ENCODE assay signal across 1 cellular context in the genomic region with DNA sequence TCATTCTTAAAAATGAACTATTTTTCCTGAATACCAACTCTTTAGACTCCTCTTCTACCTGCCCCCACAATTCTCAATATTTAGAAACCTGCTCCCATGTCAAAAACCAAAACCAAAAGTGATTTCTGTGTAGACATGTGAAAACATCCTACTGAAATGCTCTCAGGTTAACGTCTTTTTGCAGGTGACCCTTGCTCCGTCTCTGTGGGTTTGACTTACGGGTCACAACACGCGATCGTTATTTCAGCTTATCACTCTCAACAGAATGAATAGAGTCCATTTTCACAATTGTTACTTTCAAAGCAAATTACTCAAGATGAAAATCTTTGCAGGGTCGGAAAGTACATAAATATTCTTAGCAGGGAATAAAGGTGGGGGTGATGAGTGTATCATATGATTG.
TF ChIP-seq lines count a peak whose summit lies in the region.

No MANE protein-coding gene starts in this region.

TF ChIP-seq in HepG2, 621 proteins besides CTCF, POLR2A, EP300 and RAD21 (continued from another document):
- TF ChIP-seq ZNF580 (CRISPR knock-in tag; IDR thresholded peaks at IDR 0.05; ENCODE audit: borderline replicate concordance, low read depth) (no peak), ZNF552 (CRISPR knock-in tag; IDR thresholded peaks at IDR 0.05; ENCODE audit: borderline replicate concordance) (no peak), RFXAP (CRISPR knock-in tag; IDR thresholded peaks at IDR 0.05; ENCODE audit: borderline replicate concordance) (no peak), PBX3 (CRISPR knock-in tag; IDR thresholded peaks at IDR 0.05; ENCODE audit: borderline replicate concordance) (no peak), SATB2 (CRISPR knock-in tag; IDR thresholded peaks at IDR 0.05) (no peak), ZBTB43 (CRISPR knock-in tag; conservative IDR thresholded peaks at IDR 0.05) (no peak), ZNF274 (CRISPR knock-in tag; IDR thresholded peaks at IDR 0.05) (no peak)
- TF ChIP-seq, protein P1, sequence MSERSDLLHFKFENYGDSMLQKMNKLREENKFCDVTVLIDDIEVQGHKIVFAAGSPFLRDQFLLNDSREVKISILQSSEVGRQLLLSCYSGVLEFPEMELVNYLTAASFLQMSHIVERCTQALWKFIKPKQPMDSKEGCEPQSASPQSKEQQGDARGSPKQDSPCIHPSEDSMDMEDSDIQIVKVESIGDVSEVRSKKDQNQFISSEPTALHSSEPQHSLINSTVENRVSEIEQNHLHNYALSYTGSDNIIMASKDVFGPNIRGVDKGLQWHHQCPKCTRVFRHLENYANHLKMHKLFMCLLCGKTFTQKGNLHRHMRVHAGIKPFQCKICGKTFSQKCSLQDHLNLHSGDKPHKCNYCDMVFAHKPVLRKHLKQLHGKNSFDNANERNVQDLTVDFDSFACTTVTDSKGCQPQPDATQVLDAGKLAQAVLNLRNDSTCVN (CRISPR knock-in tag; IDR thresholded peaks at IDR 0.05; ENCODE audit: borderline replicate concordance) = no peak
- TF ChIP-seq, protein P2, sequence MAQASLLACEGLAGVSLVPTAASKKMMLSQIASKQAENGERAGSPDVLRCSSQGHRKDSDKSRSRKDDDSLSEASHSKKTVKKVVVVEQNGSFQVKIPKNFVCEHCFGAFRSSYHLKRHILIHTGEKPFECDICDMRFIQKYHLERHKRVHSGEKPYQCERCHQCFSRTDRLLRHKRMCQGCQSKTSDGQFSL (CRISPR knock-in tag; IDR thresholded peaks at IDR 0.05) = no peak
